Comparison of ENCODE assay signal across 1 cellular context in the genomic region with DNA sequence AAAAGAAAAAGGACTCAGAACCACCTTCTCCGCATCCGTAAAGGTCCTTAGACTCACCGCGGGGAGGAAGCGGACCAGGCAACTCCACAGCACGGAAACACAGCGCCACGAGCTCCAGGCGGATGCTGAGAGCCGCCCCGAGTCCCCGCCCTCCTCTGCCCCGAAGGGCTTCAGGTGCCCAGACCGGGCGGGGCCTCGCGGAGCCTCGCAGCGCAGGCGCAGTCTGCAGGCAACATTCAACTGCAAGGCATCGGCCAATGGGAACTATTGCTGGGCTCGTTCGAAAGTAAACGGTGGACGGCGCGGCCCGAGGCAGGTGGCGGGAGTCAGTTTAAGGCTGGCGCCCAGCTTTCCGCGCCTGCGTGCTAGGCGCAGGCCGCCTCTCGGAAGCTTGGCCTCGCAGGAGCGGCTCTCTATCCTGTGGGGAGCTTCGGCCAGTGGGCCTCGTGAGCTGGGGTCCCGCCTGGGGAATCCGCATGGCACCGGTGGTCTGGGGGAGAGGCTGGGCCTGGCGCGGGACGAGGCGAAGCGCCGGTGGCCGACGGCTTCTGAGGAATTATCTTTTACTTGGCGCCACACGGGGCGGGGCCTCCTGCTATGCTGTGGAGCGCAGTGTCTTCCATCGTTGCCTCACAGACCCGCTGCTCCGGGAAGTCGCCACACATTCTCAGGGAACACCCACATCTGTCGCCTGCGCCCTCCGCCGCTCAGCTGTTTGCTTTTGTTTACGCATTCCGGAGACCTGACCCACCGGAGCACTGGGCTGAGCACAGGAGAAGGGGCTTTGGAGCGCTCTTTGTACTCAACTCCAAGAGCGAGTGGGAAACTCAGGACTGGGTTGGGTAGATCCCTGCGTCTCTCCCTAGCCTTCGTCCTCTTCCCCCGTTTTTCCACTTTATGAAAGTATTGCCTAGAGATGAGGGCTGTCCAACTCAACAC.
A peak's percentile ranks its signal among the peaks of the same experiment; 100 is the strongest.
TF ChIP-seq lines count a peak whose summit lies in the region.

A gene with protein sequence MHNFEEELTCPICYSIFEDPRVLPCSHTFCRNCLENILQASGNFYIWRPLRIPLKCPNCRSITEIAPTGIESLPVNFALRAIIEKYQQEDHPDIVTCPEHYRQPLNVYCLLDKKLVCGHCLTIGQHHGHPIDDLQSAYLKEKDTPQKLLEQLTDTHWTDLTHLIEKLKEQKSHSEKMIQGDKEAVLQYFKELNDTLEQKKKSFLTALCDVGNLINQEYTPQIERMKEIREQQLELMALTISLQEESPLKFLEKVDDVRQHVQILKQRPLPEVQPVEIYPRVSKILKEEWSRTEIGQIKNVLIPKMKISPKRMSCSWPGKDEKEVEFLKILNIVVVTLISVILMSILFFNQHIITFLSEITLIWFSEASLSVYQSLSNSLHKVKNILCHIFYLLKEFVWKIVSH (minus strand): TSS at position 127 of the 939 bp plus-strand sequence. CDS start 10,603 bp downstream, outside the sequence.

TF ChIP-seq in K562, 482 proteins besides CTCF, POLR2A, EP300 and RAD21 (continued from another document and continues in another):
- TF ChIP-seq, protein P1, sequence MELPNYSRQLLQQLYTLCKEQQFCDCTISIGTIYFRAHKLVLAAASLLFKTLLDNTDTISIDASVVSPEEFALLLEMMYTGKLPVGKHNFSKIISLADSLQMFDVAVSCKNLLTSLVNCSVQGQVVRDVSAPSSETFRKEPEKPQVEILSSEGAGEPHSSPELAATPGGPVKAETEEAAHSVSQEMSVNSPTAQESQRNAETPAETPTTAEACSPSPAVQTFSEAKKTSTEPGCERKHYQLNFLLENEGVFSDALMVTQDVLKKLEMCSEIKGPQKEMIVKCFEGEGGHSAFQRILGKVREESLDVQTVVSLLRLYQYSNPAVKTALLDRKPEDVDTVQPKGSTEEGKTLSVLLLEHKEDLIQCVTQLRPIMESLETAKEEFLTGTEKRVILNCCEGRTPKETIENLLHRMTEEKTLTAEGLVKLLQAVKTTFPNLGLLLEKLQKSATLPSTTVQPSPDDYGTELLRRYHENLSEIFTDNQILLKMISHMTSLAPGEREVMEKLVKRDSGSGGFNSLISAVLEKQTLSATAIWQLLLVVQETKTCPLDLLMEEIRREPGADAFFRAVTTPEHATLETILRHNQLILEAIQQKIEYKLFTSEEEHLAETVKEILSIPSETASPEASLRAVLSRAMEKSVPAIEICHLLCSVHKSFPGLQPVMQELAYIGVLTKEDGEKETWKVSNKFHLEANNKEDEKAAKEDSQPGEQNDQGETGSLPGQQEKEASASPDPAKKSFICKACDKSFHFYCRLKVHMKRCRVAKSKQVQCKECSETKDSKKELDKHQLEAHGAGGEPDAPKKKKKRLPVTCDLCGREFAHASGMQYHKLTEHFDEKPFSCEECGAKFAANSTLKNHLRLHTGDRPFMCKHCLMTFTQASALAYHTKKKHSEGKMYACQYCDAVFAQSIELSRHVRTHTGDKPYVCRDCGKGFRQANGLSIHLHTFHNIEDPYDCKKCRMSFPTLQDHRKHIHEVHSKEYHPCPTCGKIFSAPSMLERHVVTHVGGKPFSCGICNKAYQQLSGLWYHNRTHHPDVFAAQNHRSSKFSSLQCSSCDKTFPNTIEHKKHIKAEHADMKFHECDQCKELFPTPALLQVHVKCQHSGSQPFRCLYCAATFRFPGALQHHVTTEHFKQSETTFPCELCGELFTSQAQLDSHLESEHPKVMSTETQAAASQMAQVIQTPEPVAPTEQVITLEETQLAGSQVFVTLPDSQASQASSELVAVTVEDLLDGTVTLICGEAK (IDR thresholded peaks at IDR 0.05), result no peak
- TF ChIP-seq, protein P1 (CRISPR knock-in tag; IDR thresholded peaks at IDR 0.05), result peak; percentile 87
- TF ChIP-seq ELF1 (tag; IDR thresholded peaks at IDR 0.05) (peak; percentile 36), TBP (optimal IDR thresholded peaks at IDR 0.05; ENCODE audit: low read depth, low read length) (peak; percentile 81), MYC (IDR thresholded peaks at IDR 0.05; ENCODE audit: low read depth, low read length) (peak; percentile 94), MYC (CRISPR knock-in tag; IDR thresholded peaks at IDR 0.05; ENCODE audit: borderline replicate concordance, low read depth) (peak; percentile 85; the same call in 1 of the 2 replicates), HNRNPL (IDR thresholded peaks at IDR 0.05; ENCODE audit: low read depth, low read length) (peak; percentile 76; the same call in 1 of the 2 replicates), MIER1 (IDR thresholded peaks at IDR 0.05; ENCODE audit: low read depth) (0 out of 2 replicates have a peak, but pooled peaks have one; percentile 3), ATF7 (IDR thresholded peaks at IDR 0.05) (peak; percentile 63; the same call in 1 of the 2 replicates)
- TF ChIP-seq, protein P2, sequence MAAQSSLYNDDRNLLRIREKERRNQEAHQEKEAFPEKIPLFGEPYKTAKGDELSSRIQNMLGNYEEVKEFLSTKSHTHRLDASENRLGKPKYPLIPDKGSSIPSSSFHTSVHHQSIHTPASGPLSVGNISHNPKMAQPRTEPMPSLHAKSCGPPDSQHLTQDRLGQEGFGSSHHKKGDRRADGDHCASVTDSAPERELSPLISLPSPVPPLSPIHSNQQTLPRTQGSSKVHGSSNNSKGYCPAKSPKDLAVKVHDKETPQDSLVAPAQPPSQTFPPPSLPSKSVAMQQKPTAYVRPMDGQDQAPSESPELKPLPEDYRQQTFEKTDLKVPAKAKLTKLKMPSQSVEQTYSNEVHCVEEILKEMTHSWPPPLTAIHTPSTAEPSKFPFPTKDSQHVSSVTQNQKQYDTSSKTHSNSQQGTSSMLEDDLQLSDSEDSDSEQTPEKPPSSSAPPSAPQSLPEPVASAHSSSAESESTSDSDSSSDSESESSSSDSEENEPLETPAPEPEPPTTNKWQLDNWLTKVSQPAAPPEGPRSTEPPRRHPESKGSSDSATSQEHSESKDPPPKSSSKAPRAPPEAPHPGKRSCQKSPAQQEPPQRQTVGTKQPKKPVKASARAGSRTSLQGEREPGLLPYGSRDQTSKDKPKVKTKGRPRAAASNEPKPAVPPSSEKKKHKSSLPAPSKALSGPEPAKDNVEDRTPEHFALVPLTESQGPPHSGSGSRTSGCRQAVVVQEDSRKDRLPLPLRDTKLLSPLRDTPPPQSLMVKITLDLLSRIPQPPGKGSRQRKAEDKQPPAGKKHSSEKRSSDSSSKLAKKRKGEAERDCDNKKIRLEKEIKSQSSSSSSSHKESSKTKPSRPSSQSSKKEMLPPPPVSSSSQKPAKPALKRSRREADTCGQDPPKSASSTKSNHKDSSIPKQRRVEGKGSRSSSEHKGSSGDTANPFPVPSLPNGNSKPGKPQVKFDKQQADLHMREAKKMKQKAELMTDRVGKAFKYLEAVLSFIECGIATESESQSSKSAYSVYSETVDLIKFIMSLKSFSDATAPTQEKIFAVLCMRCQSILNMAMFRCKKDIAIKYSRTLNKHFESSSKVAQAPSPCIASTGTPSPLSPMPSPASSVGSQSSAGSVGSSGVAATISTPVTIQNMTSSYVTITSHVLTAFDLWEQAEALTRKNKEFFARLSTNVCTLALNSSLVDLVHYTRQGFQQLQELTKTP (IDR thresholded peaks at IDR 0.05; ENCODE audit: low read depth in 1 of 2, partially characterized antibody in 2 of 2), result peak; percentile 39 to 41
- TF ChIP-seq, protein P3, sequence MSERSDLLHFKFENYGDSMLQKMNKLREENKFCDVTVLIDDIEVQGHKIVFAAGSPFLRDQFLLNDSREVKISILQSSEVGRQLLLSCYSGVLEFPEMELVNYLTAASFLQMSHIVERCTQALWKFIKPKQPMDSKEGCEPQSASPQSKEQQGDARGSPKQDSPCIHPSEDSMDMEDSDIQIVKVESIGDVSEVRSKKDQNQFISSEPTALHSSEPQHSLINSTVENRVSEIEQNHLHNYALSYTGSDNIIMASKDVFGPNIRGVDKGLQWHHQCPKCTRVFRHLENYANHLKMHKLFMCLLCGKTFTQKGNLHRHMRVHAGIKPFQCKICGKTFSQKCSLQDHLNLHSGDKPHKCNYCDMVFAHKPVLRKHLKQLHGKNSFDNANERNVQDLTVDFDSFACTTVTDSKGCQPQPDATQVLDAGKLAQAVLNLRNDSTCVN (CRISPR knock-in tag; IDR thresholded peaks at IDR 0.05), result peak; percentile 49; the same call in 1 of the 2 replicates
- TF ChIP-seq, protein P4, sequence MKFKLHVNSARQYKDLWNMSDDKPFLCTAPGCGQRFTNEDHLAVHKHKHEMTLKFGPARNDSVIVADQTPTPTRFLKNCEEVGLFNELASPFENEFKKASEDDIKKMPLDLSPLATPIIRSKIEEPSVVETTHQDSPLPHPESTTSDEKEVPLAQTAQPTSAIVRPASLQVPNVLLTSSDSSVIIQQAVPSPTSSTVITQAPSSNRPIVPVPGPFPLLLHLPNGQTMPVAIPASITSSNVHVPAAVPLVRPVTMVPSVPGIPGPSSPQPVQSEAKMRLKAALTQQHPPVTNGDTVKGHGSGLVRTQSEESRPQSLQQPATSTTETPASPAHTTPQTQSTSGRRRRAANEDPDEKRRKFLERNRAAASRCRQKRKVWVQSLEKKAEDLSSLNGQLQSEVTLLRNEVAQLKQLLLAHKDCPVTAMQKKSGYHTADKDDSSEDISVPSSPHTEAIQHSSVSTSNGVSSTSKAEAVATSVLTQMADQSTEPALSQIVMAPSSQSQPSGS (CRISPR knock-in tag; IDR thresholded peaks at IDR 0.05), result no peak
- TF ChIP-seq, protein P5, sequence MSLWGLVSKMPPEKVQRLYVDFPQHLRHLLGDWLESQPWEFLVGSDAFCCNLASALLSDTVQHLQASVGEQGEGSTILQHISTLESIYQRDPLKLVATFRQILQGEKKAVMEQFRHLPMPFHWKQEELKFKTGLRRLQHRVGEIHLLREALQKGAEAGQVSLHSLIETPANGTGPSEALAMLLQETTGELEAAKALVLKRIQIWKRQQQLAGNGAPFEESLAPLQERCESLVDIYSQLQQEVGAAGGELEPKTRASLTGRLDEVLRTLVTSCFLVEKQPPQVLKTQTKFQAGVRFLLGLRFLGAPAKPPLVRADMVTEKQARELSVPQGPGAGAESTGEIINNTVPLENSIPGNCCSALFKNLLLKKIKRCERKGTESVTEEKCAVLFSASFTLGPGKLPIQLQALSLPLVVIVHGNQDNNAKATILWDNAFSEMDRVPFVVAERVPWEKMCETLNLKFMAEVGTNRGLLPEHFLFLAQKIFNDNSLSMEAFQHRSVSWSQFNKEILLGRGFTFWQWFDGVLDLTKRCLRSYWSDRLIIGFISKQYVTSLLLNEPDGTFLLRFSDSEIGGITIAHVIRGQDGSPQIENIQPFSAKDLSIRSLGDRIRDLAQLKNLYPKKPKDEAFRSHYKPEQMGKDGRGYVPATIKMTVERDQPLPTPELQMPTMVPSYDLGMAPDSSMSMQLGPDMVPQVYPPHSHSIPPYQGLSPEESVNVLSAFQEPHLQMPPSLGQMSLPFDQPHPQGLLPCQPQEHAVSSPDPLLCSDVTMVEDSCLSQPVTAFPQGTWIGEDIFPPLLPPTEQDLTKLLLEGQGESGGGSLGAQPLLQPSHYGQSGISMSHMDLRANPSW (CRISPR knock-in tag; IDR thresholded peaks at IDR 0.05), result no peak; the same call in 1 of the 2 replicates
- TF ChIP-seq, protein P6, sequence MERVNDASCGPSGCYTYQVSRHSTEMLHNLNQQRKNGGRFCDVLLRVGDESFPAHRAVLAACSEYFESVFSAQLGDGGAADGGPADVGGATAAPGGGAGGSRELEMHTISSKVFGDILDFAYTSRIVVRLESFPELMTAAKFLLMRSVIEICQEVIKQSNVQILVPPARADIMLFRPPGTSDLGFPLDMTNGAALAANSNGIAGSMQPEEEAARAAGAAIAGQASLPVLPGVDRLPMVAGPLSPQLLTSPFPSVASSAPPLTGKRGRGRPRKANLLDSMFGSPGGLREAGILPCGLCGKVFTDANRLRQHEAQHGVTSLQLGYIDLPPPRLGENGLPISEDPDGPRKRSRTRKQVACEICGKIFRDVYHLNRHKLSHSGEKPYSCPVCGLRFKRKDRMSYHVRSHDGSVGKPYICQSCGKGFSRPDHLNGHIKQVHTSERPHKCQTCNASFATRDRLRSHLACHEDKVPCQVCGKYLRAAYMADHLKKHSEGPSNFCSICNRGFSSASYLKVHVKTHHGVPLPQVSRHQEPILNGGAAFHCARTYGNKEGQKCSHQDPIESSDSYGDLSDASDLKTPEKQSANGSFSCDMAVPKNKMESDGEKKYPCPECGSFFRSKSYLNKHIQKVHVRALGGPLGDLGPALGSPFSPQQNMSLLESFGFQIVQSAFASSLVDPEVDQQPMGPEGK (CRISPR knock-in tag; IDR thresholded peaks at IDR 0.05; ENCODE audit: borderline replicate concordance), result no peak
- TF ChIP-seq, protein P7, sequence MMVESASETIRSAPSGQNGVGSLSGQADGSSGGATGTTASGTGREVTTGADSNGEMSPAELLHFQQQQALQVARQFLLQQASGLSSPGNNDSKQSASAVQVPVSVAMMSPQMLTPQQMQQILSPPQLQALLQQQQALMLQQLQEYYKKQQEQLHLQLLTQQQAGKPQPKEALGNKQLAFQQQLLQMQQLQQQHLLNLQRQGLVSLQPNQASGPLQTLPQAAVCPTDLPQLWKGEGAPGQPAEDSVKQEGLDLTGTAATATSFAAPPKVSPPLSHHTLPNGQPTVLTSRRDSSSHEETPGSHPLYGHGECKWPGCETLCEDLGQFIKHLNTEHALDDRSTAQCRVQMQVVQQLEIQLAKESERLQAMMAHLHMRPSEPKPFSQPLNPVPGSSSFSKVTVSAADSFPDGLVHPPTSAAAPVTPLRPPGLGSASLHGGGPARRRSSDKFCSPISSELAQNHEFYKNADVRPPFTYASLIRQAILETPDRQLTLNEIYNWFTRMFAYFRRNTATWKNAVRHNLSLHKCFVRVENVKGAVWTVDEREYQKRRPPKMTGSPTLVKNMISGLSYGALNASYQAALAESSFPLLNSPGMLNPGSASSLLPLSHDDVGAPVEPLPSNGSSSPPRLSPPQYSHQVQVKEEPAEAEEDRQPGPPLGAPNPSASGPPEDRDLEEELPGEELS (CRISPR knock-in tag; IDR thresholded peaks at IDR 0.05; ENCODE audit: borderline replicate concordance), result peak; percentile 88
